1 cellular context compared by ENCODE assay signal in genomic region chr18:2984703-2985261, GRCh38.
TF ChIP-seq lines count a peak whose summit lies in the region.

No MANE protein-coding gene starts in this region.

TF ChIP-seq in HepG2, 621 proteins besides CTCF, POLR2A, EP300 and RAD21 (continued from another document and continues in another):
- TF ChIP-seq HMGXB3 (CRISPR knock-in tag; IDR thresholded peaks at IDR 0.05; ENCODE audit: borderline replicate concordance) (peak; percentile 76), TMF1 (CRISPR knock-in tag; IDR thresholded peaks at IDR 0.05; ENCODE audit: low read depth) (no peak), FOSL2 (CRISPR knock-in tag; IDR thresholded peaks at IDR 0.05) (peak; percentile 92), ZFP1 (CRISPR knock-in tag; IDR thresholded peaks at IDR 0.05) (peak; percentile 64; the same call in 1 of the 2 replicates), ARID4A (CRISPR knock-in tag; IDR thresholded peaks at IDR 0.05; ENCODE audit: borderline replicate concordance) (peak; percentile 66; the same call in 1 of the 2 replicates), HOXD1 (CRISPR knock-in tag; IDR thresholded peaks at IDR 0.05) (peak; percentile 39; the same call in 1 of the 2 replicates), ZNF724P (CRISPR knock-in tag; IDR thresholded peaks at IDR 0.05; ENCODE audit: borderline replicate concordance) (no peak), ZBTB7B (CRISPR knock-in tag; IDR thresholded peaks at IDR 0.05) (peak; percentile 97), ATF2 (CRISPR knock-in tag; IDR thresholded peaks at IDR 0.05) (peak; percentile 97), CERS6 (CRISPR knock-in tag; IDR thresholded peaks at IDR 0.05) (no peak), ZNF780A (CRISPR knock-in tag; IDR thresholded peaks at IDR 0.05) (no peak), NFIC (IDR thresholded peaks at IDR 0.05; ENCODE audit: low read length) (peak; percentile 66), ZBTB10 (CRISPR knock-in tag; IDR thresholded peaks at IDR 0.05; ENCODE audit: borderline replicate concordance) (peak; percentile 95), ETS1 (CRISPR knock-in tag; IDR thresholded peaks at IDR 0.05) (no peak), ZNF597 (CRISPR knock-in tag; IDR thresholded peaks at IDR 0.05) (no peak), SMAD3 (CRISPR knock-in tag; IDR thresholded peaks at IDR 0.05) (peak; percentile 76; the same call in 1 of the 2 replicates), ZNF30 (CRISPR knock-in tag; IDR thresholded peaks at IDR 0.05) (no peak), MAZ (IDR thresholded peaks at IDR 0.05; ENCODE audit: borderline replicate concordance, low read depth, low read length) (no peak), MAZ (CRISPR knock-in tag; IDR thresholded peaks at IDR 0.05; ENCODE audit: low read depth) (no peak), ZHX2 (IDR thresholded peaks at IDR 0.05; ENCODE audit: low read depth) (0 out of 2 replicates have a peak, but pooled peaks have one; percentile 24), ZHX2 (CRISPR knock-in tag; IDR thresholded peaks at IDR 0.05; ENCODE audit: borderline replicate concordance) (no peak), GABPA (IDR thresholded peaks at IDR 0.05; ENCODE audit: low read depth, low read length) (no peak), GABPA (CRISPR knock-in tag; IDR thresholded peaks at IDR 0.05; ENCODE audit: low read depth) (no peak), HMG20A (CRISPR knock-in tag; IDR thresholded peaks at IDR 0.05; ENCODE audit: borderline replicate concordance) (peak; percentile 87), MBNL3 (CRISPR knock-in tag; conservative IDR thresholded peaks at IDR 0.05) (no peak)
